Comparison of ENCODE assay signal across 1 cellular context in the genomic region with DNA sequence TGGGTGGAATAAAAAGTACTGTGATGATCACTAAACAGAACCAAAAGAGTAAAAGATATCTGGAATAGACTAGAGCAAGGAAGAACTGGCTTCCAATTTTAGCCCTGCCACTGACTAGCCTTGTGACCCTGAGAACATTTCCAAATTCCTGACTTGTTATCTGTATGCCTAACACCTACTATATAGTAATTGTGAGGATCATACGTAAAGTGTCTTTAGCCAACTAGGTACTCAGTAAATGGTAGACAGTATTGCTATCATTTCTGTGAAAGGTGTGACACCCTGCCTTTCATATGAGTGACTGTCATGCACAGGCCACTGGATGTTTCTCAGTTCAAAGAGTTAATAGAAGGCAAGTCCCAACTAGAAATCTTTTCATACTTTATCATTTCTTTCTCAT.
TF ChIP-seq lines count a peak whose summit lies in the region.

No MANE protein-coding gene starts in this region.

TF ChIP-seq in GM23338, 12 proteins besides CTCF, POLR2A, EP300 and RAD21 (continued from another document):
- TF ChIP-seq REST (IDR thresholded peaks at IDR 0.05; ENCODE audit: unreplicated experiment) (no peak), ZNF331 (CRISPR knock-in tag; IDR thresholded peaks at IDR 0.05; ENCODE audit: low read depth) (no peak), EZH2 (IDR thresholded peaks at IDR 0.05; ENCODE audit: low read depth, unreplicated experiment) (no peak), POLR2AphosphoS5 (IDR thresholded peaks at IDR 0.05; ENCODE audit: low read depth) (no peak)
- TF ChIP-seq, protein P1, sequence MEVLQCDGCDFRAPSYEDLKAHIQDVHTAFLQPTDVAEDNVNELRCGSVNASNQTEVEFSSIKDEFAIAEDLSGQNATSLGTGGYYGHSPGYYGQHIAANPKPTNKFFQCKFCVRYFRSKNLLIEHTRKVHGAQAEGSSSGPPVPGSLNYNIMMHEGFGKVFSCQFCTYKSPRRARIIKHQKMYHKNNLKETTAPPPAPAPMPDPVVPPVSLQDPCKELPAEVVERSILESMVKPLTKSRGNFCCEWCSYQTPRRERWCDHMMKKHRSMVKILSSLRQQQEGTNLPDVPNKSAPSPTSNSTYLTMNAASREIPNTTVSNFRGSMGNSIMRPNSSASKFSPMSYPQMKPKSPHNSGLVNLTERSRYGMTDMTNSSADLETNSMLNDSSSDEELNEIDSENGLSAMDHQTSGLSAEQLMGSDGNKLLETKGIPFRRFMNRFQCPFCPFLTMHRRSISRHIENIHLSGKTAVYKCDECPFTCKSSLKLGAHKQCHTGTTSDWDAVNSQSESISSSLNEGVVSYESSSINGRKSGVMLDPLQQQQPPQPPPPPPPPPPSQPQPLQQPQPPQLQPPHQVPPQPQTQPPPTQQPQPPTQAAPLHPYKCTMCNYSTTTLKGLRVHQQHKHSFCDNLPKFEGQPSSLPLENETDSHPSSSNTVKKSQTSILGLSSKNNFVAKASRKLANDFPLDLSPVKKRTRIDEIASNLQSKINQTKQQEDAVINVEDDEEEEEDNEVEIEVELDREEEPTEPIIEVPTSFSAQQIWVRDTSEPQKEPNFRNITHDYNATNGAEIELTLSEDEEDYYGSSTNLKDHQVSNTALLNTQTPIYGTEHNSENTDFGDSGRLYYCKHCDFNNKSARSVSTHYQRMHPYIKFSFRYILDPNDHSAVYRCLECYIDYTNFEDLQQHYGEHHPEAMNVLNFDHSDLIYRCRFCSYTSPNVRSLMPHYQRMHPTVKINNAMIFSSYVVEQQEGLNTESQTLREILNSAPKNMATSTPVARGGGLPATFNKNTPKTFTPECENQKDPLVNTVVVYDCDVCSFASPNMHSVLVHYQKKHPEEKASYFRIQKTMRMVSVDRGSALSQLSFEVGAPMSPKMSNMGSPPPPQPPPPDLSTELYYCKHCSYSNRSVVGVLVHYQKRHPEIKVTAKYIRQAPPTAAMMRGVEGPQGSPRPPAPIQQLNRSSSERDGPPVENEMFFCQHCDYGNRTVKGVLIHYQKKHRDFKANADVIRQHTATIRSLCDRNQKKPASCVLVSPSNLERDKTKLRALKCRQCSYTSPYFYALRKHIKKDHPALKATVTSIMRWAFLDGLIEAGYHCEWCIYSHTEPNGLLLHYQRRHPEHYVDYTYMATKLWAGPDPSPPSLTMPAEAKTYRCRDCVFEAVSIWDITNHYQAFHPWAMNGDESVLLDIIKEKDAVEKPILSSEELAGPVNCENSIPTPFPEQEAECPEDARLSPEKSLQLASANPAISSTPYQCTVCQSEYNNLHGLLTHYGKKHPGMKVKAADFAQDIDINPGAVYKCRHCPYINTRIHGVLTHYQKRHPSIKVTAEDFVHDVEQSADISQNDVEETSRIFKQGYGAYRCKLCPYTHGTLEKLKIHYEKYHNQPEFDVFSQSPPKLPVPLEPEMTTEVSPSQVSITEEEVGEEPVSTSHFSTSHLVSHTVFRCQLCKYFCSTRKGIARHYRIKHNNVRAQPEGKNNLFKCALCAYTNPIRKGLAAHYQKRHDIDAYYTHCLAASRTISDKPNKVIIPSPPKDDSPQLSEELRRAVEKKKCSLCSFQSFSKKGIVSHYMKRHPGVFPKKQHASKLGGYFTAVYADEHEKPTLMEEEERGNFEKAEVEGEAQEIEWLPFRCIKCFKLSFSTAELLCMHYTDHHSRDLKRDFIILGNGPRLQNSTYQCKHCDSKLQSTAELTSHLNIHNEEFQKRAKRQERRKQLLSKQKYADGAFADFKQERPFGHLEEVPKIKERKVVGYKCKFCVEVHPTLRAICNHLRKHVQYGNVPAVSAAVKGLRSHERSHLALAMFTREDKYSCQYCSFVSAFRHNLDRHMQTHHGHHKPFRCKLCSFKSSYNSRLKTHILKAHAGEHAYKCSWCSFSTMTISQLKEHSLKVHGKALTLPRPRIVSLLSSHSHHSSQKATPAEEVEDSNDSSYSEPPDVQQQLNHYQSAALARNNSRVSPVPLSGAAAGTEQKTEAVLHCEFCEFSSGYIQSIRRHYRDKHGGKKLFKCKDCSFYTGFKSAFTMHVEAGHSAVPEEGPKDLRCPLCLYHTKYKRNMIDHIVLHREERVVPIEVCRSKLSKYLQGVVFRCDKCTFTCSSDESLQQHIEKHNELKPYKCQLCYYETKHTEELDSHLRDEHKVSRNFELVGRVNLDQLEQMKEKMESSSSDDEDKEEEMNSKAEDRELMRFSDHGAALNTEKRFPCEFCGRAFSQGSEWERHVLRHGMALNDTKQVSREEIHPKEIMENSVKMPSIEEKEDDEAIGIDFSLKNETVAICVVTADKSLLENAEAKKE (CRISPR knock-in tag; IDR thresholded peaks at IDR 0.05) = no peak
